8 cellular contexts compared by ENCODE assay signal in genomic region chr9:133148351-133149129, GRCh38. TPM values are rescaled to one million over a fixed set of nuclear protein-coding genes. Genes with fewer than 3 reads are reported as not detected.
DNase-seq lines count a peak whose midpoint lies in the region; ATAC-seq and TF ChIP-seq lines count a peak whose summit lies in the region.

No MANE protein-coding gene starts in this region.

- H3K27ac ChIP-seq in SJCRH30 (no peak overlapping the region), left ventricle myocardium inferior (replicated peaks) (peak overlapping the region; percentile 87)

- peak overlapping the region; percentile 97 for H3K4me3 Mint-ChIP-seq in activated naive CD8-positive, alpha-beta T cell treated with anti-CD3 and anti-CD28 coated beads, Interleukin-2, amount 10 ng/mL, durations not matched to agents 7 days and 5 days

- H3K27me3 ChIP-seq in BE2C, result no peaks in the 10 kb centered on the region
- H3K27me3 ChIP-seq in SJCRH30, result no peaks in the 10 kb centered on the region
- H3K27me3 ChIP-seq in left ventricle myocardium inferior (ENCODE audit: low read depth), result no peaks in the 10 kb centered on the region

- H3K27me3 Mint-ChIP-seq in activated naive CD8-positive, alpha-beta T cell treated with anti-CD3 and anti-CD28 coated beads, Interleukin-2, amount 10 ng/mL, durations not matched to agents 7 days and 5 days, result no peaks in the 10 kb centered on the region

- ATAC-seq in GM19023 (IDR thresholded peaks at IDR 0.05; ENCODE audit: unreplicated experiment), result peak; percentile 21
- peak; percentile 15 for ATAC-seq in HG03280 (IDR thresholded peaks at IDR 0.05; ENCODE audit: unreplicated experiment)
- peak; percentile 23 for ATAC-seq in activated naive CD8-positive, alpha-beta T cell treated with anti-CD3 and anti-CD28 coated beads, Interleukin-2, amount 10 ng/mL, durations not matched to agents 7 days and 5 days (ENCODE audit: low read depth)
- ATAC-seq in sciatic nerve, result peak; percentile 33

- peaks cover 35% of the 10 kb centered on the region for H3K4me1 Mint-ChIP-seq in activated naive CD8-positive, alpha-beta T cell treated with anti-CD3 and anti-CD28 coated beads, Interleukin-2, amount 10 ng/mL, durations not matched to agents 7 days and 5 days

- TF ChIP-seq CTCF in BE2C (IDR thresholded peaks at IDR 0.05; ENCODE audit: low read depth, low read length) (no peak), left ventricle myocardium inferior (IDR thresholded peaks at IDR 0.05; ENCODE audit: borderline replicate concordance) (no peak)

- H3K4me1 ChIP-seq in BE2C, result peaks cover 18% of the 10 kb centered on the region
- peaks cover 14% of the 10 kb centered on the region for H3K4me1 ChIP-seq in SJCRH30
- H3K4me1 ChIP-seq in left ventricle myocardium inferior, result peaks cover 51% of the 10 kb centered on the region

- no peaks in the 10 kb centered on the region for H3K9me3 Mint-ChIP-seq in activated naive CD8-positive, alpha-beta T cell treated with anti-CD3 and anti-CD28 coated beads, Interleukin-2, amount 10 ng/mL, durations not matched to agents 7 days and 5 days

- POLR2A ChIA-PET in activated naive CD8-positive, alpha-beta T cell treated with anti-CD3 and anti-CD28 coated beads, Interleukin-2, amount 10 ng/mL, durations not matched to agents 7 days and 5 days (lab: Charles Lee), result interaction anchor here (0.5 to 2.9 kb wide), 8 partner anchors 10 to 187 kb away, joined by 3 to 13 read pairs (median 4); partner anchors contain the start of genes GTF3C5 and SURF6

- no peaks in the 10 kb centered on the region for H3K36me3 ChIP-seq in BE2C
- no peaks in the 10 kb centered on the region for H3K36me3 ChIP-seq in SJCRH30
- no peaks in the 10 kb centered on the region for H3K36me3 ChIP-seq in left ventricle myocardium inferior

- H3K36me3 Mint-ChIP-seq in activated naive CD8-positive, alpha-beta T cell treated with anti-CD3 and anti-CD28 coated beads, Interleukin-2, amount 10 ng/mL, durations not matched to agents 7 days and 5 days, result peaks cover 3% of the 10 kb centered on the region

- no peaks in the 10 kb centered on the region for H3K9me3 ChIP-seq in BE2C
- H3K9me3 ChIP-seq in SJCRH30 (replicated peaks), result no peaks in the 10 kb centered on the region
- no peaks in the 10 kb centered on the region for H3K9me3 ChIP-seq in left ventricle myocardium inferior (replicated peaks)

- H3K4me3 ChIP-seq in BE2C (ENCODE audit: low read depth, low read length) (peak overlapping the region; percentile 69), SJCRH30 (peak overlapping the region; percentile 73), left ventricle myocardium inferior (peak overlapping the region; percentile 82)

- intact Hi-C loops in left ventricle myocardium inferior (cut with micrococcal nuclease), result loop anchor here (10.0 kb wide), 1 partner anchor 114 kb away; the partner anchor contains the start of gene GTF3C5
- intact Hi-C loops in sciatic nerve (cut with DNase I), result loop anchor here (10.0 kb wide), 1 partner anchor 104 kb away; no protein-coding TSS in a partner anchor

- DNase-seq in BE2C, result peak; percentile 48
- DNase-seq in SJCRH30, result peak; percentile 35 to 47
- DNase-seq in activated naive CD8-positive, alpha-beta T cell treated with anti-CD3 and anti-CD28 coated beads, Interleukin-2, amount 10 ng/mL, durations not matched to agents 7 days and 5 days, result peak; percentile 62
- peak; percentile 66 for DNase-seq in left ventricle myocardium inferior
- no peak for DNase-seq in sciatic nerve (ENCODE audit: low spot score)
- DNase-seq in D341Med (ENCODE audit: low spot score), result no peak

- H3K27ac Mint-ChIP-seq in activated naive CD8-positive, alpha-beta T cell treated with anti-CD3 and anti-CD28 coated beads, Interleukin-2, amount 10 ng/mL, durations not matched to agents 7 days and 5 days, result peak overlapping the region; percentile 96

RNA-seq across cellular contexts. Expression of gene GBGT1, which starts 15.2 kb away (rescaled TPM):
- polyA plus RNA-seq in BE2C (2012; ENCODE audit: insufficient read depth, insufficient read length, low read depth), result 7.4 TPM
- total RNA-seq in SJCRH30 (2014; rRNA removed; shearing (Covaris generic)), result 1.2 TPM in 2 replicates
- total RNA-seq in activated naive CD8-positive, alpha-beta T cell treated with anti-CD3 and anti-CD28 coated beads, Interleukin-2, amount 10 ng/mL, durations not matched to agents 7 days and 5 days, result 1 to 10 TPM; 4.0 to 4.5 TPM
- 6.3 TPM for total RNA-seq in left ventricle myocardium inferior
- total RNA-seq in sciatic nerve, result 23.2 TPM

RNA-seq across cellular contexts. Expression of gene RALGDS, which starts 27.5 kb away (rescaled TPM):
- polyA plus RNA-seq in BE2C (2012; ENCODE audit: insufficient read depth, insufficient read length, low read depth), result 327 TPM
- 21.5 and 26.9 TPM in 2 replicates for total RNA-seq in SJCRH30 (2014; rRNA removed; shearing (Covaris generic))
- 100 to 1,000 TPM; 130 to 134 TPM for total RNA-seq in activated naive CD8-positive, alpha-beta T cell treated with anti-CD3 and anti-CD28 coated beads, Interleukin-2, amount 10 ng/mL, durations not matched to agents 7 days and 5 days
- total RNA-seq in left ventricle myocardium inferior, result 24.6 TPM
- 59.7 TPM for total RNA-seq in sciatic nerve

Comparison
In these comparisons a context has a peak if more than half of its experiments do, and no peak if none do; other contexts are left out.
1. DNase-seq: peak in BE2C (single experiment), SJCRH30 (2 of 2), activated naive CD8-positive, alpha-beta T cell treated with anti-CD3 and anti-CD28 coated beads, Interleukin-2, amount 10 ng/mL, durations not matched to agents 7 days and 5 days (single experiment) and left ventricle myocardium inferior (single experiment); none in sciatic nerve (single experiment) and D341Med (single experiment).
2. Peak in every context shown above with its lines, with median percentiles within 50 percentile points of each other: H3K4me3 ChIP-seq and ATAC-seq.